In genomic region chr20:22607695-22608094, GRCh38 we compare ENCODE assay signal across 2 cellular contexts.
A peak's percentile ranks its signal among the peaks of the same experiment; 100 is the strongest.
TF ChIP-seq lines count a peak whose summit lies in the region.

No MANE protein-coding gene starts in this region.

TF ChIP-seq in GM23338, 12 proteins besides CTCF, POLR2A, EP300 and RAD21:
- no peak for TF ChIP-seq ETS1 (IDR thresholded peaks at IDR 0.05)
- no peak for TF ChIP-seq STAT1 (IDR thresholded peaks at IDR 0.05; ENCODE audit: unreplicated experiment)
- no peak for TF ChIP-seq EZH2phosphoT487 (IDR thresholded peaks at IDR 0.05; ENCODE audit: unreplicated experiment)
- TF ChIP-seq ZNF331 (CRISPR knock-in tag; IDR thresholded peaks at IDR 0.05; ENCODE audit: low read depth) = no peak
- TF ChIP-seq ZNF462 (CRISPR knock-in tag; IDR thresholded peaks at IDR 0.05) = no peak
- TF ChIP-seq JUNB (IDR thresholded peaks at IDR 0.05; ENCODE audit: unreplicated experiment) = no peak
- TF ChIP-seq ZNF114 (CRISPR knock-in tag; IDR thresholded peaks at IDR 0.05) = no peak
- no peak for TF ChIP-seq POLR2AphosphoS5 (IDR thresholded peaks at IDR 0.05; ENCODE audit: low read depth)
- no peak for TF ChIP-seq REST (IDR thresholded peaks at IDR 0.05; ENCODE audit: unreplicated experiment)
- no peak for TF ChIP-seq NANOG (IDR thresholded peaks at IDR 0.05; ENCODE audit: borderline replicate concordance)
- TF ChIP-seq CREB1 (CRISPR knock-in tag; IDR thresholded peaks at IDR 0.05; ENCODE audit: low read depth) = no peak
- TF ChIP-seq EZH2 (IDR thresholded peaks at IDR 0.05; ENCODE audit: low read depth, unreplicated experiment) = no peak
TF ChIP-seq in GM23338: peak in this region for 0.

TF ChIP-seq in K562, 482 proteins besides CTCF, POLR2A, EP300 and RAD21:
- TF ChIP-seq POU5F1 (IDR thresholded peaks at IDR 0.05; ENCODE audit: borderline replicate concordance, low read depth, low read length, partially characterized antibody) = no peak
- TF ChIP-seq ZBTB2 (IDR thresholded peaks at IDR 0.05) = no peak
- no peak for TF ChIP-seq FOXA3 (CRISPR knock-in tag; conservative IDR thresholded peaks at IDR 0.05 in 1 of 2, IDR thresholded peaks at IDR 0.05 in 1 of 2)
- TF ChIP-seq ZNF76 (CRISPR knock-in tag; IDR thresholded peaks at IDR 0.05; ENCODE audit: borderline replicate concordance) = no peak
- TF ChIP-seq CBX8 (IDR thresholded peaks at IDR 0.05; ENCODE audit: borderline replicate concordance, extremely low read depth, low read depth, low read length, poor library complexity, severe bottlenecking) = peak; percentile 79
